ENCODE assay signal across 8 cellular contexts in the genomic region with DNA sequence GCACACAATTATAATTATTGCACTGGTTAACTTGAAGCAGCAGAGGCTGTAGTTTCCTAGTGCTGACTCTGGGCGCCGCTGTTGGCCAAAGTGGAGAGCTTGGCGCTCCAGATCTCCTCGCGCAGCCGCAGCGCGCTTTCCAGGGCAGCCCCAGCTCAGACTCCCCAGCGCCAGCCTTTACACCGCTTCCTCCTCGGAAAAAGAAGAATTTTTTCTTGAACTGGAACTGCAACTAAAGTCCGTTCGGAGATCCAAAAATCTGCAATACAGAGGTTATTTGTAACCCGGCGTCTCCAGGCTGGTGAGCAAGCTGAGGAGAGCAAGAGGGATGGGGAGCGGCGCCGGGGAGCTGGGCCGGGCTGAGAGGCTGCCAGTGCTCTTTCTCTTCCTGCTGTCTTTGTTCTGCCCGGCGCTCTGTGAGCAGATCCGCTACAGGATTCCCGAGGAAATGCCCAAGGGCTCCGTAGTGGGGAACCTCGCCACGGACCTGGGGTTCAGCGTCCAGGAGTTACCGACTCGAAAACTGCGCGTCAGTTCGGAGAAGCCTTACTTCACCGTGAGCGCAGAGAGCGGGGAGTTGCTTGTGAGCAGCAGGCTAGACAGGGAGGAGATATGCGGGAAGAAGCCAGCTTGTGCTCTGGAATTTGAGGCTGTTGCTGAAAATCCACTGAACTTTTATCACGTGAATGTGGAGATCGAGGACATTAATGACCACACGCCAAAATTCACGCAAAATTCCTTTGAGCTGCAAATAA. TPM values are rescaled to one million over a fixed set of nuclear protein-coding genes. Genes with fewer than 3 reads are reported as not detected.
A peak's percentile ranks its signal among the peaks of the same experiment; 100 is the strongest.
DNase-seq lines count a peak whose midpoint lies in the region; TF ChIP-seq lines count a peak whose summit lies in the region.
"Not testable (repeated sequence)": the region's sequence is repeated elsewhere in the genome, so short reads cannot be mapped to it uniquely, and the experiment has no call there.

Gene PCDHGB4 (plus strand): TSS at position 142 of the 755 bp plus-strand sequence. CDS start 187 bp downstream, at position 329.

- not testable (repeated sequence) for H3K79me2 ChIP-seq in parathyroid adenoma

- not testable (repeated sequence) for H3K4me1 ChIP-seq in esophagus muscularis mucosa, parathyroid adenoma, uterus

- H3K36me3 Mint-ChIP-seq in activated naive CD4-positive, alpha-beta T cell treated with anti-CD3 and anti-CD28 coated beads for 36 hours (ENCODE audit: low read depth), result peaks cover 18% of the 10 kb centered on the region

- peaks cover 75% of the 10 kb centered on the region for H3K27me3 Mint-ChIP-seq in activated naive CD4-positive, alpha-beta T cell treated with anti-CD3 and anti-CD28 coated beads for 36 hours (ENCODE audit: low read depth)

- H3K4me2 ChIP-seq in parathyroid adenoma (ENCODE audit: low read length), result not testable (repeated sequence)

- H3K4me3 ChIP-seq in HFF-Myc (replicated peaks; ENCODE audit: low read depth, low read length) (peak within 1 kb of the TSS; percentile 25; the same call in 1 of the 2 replicates), esophagus muscularis mucosa (peak within 1 kb of the TSS in 2 of 4 donors; percentile 31 to 33), kidney epithelial cell (ENCODE audit: low read depth, low read length) (peak within 1 kb of the TSS; percentile 21)
- not testable (repeated sequence) for H3K4me3 ChIP-seq in parathyroid adenoma (ENCODE audit: low read depth, low read length); uterus

- H3K4me3 Mint-ChIP-seq in activated naive CD4-positive, alpha-beta T cell treated with anti-CD3 and anti-CD28 coated beads for 36 hours, result peak within 1 kb of the TSS; percentile 54

- not testable (repeated sequence) for H3K4me1 Mint-ChIP-seq in activated naive CD4-positive, alpha-beta T cell treated with anti-CD3 and anti-CD28 coated beads for 36 hours (ENCODE audit: low read depth)

- H3K9ac ChIP-seq in parathyroid adenoma, result not testable (repeated sequence)

- H2AFZ ChIP-seq in parathyroid adenoma, result not testable (repeated sequence)

- not testable (repeated sequence) for TF ChIP-seq POLR2A in esophagus muscularis mucosa (IDR thresholded peaks at IDR 0.05; ENCODE audit: low read depth); uterus (IDR thresholded peaks at IDR 0.05)

- H3K36me3 ChIP-seq in esophagus muscularis mucosa, result peaks cover 0 to 12% (median 8%) of the 10 kb centered on the region in 4 donors
- H3K36me3 ChIP-seq in kidney epithelial cell (ENCODE audit: control insufficient read depth, insufficient read depth, low read length); parathyroid adenoma (ENCODE audit: control insufficient read depth, insufficient read depth, low read length); uterus: not testable (repeated sequence)

- H3K9me3 ChIP-seq in esophagus muscularis mucosa, result peaks cover 7 to 97% (median 97%) of the 10 kb centered on the region in 4 donors
- not testable (repeated sequence) for H3K9me3 ChIP-seq in parathyroid adenoma (ENCODE audit: control insufficient read depth, low read length)
- H3K9me3 ChIP-seq in uterus, result peaks cover 0 to 86% of the 10 kb centered on the region in 2 donors

- TF ChIP-seq EP300 in esophagus muscularis mucosa (IDR thresholded peaks at IDR 0.05), result not testable (repeated sequence)

- H3K27ac Mint-ChIP-seq in activated naive CD4-positive, alpha-beta T cell treated with anti-CD3 and anti-CD28 coated beads for 36 hours, result not testable (repeated sequence)

- DNase-seq in HFF-Myc (ENCODE audit: extremely low read depth, low read depth); esophagus muscularis mucosa (ENCODE audit: extremely low spot score); kidney epithelial cell (ENCODE audit: low read depth); uterus: not testable (repeated sequence)
- peak; percentile 7 for DNase-seq in NCI-H82 (lab: John Stamatoyannopoulos, UW)
- peak; percentile 39 for DNase-seq in activated naive CD4-positive, alpha-beta T cell treated with anti-CD3 and anti-CD28 coated beads for 36 hours

- H3K27me3 ChIP-seq in esophagus muscularis mucosa (peaks cover 0 to 12% (median 0%) of the 10 kb centered on the region in 4 donors), kidney epithelial cell (ENCODE audit: control insufficient read depth, insufficient read depth, low read length) (peaks cover 15% of the 10 kb centered on the region)
- H3K27me3 ChIP-seq in parathyroid adenoma (ENCODE audit: control insufficient read depth, insufficient read depth, low read length); uterus: not testable (repeated sequence)

- 18% methylated on average over 14 of the region's 40 CpGs for WGBS in esophagus muscularis mucosa

- H3K27ac ChIP-seq in esophagus muscularis mucosa (replicated peaks in 1 of 4); parathyroid adenoma; uterus: not testable (repeated sequence)

- CTCF ChIA-PET in activated naive CD4-positive, alpha-beta T cell treated with anti-CD3 and anti-CD28 coated beads for 36 hours (lab: Charles Lee), result interaction anchor here (0.6 to 2.4 kb wide), 7 partner anchors 10 to 91 kb away, joined by 3 to 8 read pairs (median 4); partner anchors contain the start of genes PCDHGA11, PCDHGB3 and PCDHGB5

- H3K9me3 Mint-ChIP-seq in activated naive CD4-positive, alpha-beta T cell treated with anti-CD3 and anti-CD28 coated beads for 36 hours, result peaks cover 31% of the 10 kb centered on the region

- TF ChIP-seq CTCF in GM12873 (IDR thresholded peaks at IDR 0.05; ENCODE audit: insufficient read depth, low read depth, low read length, missing control alignments) (peak; percentile 25), HFF-Myc (IDR thresholded peaks at IDR 0.05; ENCODE audit: low read depth, low read length, missing control alignments) (peak; percentile 41), esophagus muscularis mucosa (IDR thresholded peaks at IDR 0.05) (peak in 2 of 3 experiments; percentile 8 to 28), kidney epithelial cell (IDR thresholded peaks at IDR 0.05; ENCODE audit: insufficient read depth, low read length, poor library complexity, severe bottlenecking) (peak; percentile 40), parathyroid adenoma (IDR thresholded peaks at IDR 0.05) (peak; percentile 43), uterus (IDR thresholded peaks at IDR 0.05) (peak in 1 of 4 experiments; percentile 27)

- intact Hi-C loops in activated naive CD4-positive, alpha-beta T cell treated with anti-CD3 and anti-CD28 coated beads for 36 hours (cut with micrococcal nuclease); esophagus muscularis mucosa (cut with DNase I); uterus (cut with DNase I; ENCODE audit: low total_unique reads): not testable (repeated sequence)

RNA-seq across cellular contexts. Expression of gene PCDHGB4, which starts in this region (rescaled TPM):
- not detected for total RNA-seq in activated naive CD4-positive, alpha-beta T cell treated with anti-CD3 and anti-CD28 coated beads for 36 hours
- total RNA-seq in esophagus muscularis mucosa (1 to 10 TPM; 3.8 to 5.5 (median 4.6) TPM), kidney epithelial cell (6.4 and 9.2 TPM in 2 replicates), uterus (10 to 100 TPM in 3 of 4 donors, 1 to 10 TPM in 1; 8.2 to 17.1 (median 14.9) TPM)

Comparison
In these comparisons a context has a peak if more than half of its experiments do, and no peak if none do; other contexts are left out.
1. Peak in DNase-seq in activated naive CD4-positive, alpha-beta T cell treated with anti-CD3 and anti-CD28 coated beads for 36 hours; RNA of the gene not detected or under 1 TPM.